13 cellular contexts compared by ENCODE assay signal in the genomic region with DNA sequence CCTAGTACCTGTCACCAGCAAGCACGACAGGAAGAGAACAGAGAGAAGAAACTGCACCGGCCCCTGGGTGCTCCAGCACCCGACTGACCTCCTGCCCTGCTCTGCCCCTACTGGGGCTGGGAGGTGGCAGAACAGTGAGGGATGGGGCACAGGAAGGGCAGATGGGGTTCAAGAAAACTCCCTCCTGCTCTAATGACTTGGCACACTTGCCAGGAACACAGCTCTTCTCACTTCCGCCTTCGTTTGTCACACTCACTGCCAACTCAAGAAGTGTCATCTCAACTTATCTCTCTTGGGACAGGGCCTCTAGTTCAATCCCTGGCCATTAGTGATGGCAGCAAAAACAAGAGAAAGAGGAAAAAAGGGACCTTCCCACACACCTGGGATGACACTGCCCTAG. TPM values are rescaled to one million over a fixed set of nuclear protein-coding genes. Genes with fewer than 3 reads are reported as not detected.
DNase-seq lines count a peak whose midpoint lies in the region; ATAC-seq, FAIRE-seq and TF ChIP-seq lines count a peak whose summit lies in the region.
"Had no signal": no experiment of that assay in that cellular context is flagged by ENCODE, and none has a peak within 500 bp of the region (broad histone marks: within the 10 kb centered on the region; RNA-seq: fewer than 3 reads in every experiment).

No MANE protein-coding gene starts in this region.

- H3K27me3 ChIP-seq in CD4-positive, alpha-beta T cell (ENCODE audit: control insufficient read depth, insufficient read depth, low read length) = no peaks in the 10 kb centered on the region
- H3K27me3 ChIP-seq: gastrocnemius medialis had no signal

- no peak for FAIRE-seq in urothelium cell line (lab: Jason Lieb, UNC)

- no peak for TF ChIP-seq CTCF in CD4-positive, alpha-beta T cell (IDR thresholded peaks at IDR 0.05)

- peaks cover 86% of the 10 kb centered on the region for H3K4me1 Mint-ChIP-seq in CD4-positive, alpha-beta T cell (ENCODE audit: low read depth)
- peaks cover 93% of the 10 kb centered on the region for H3K4me1 Mint-ChIP-seq in activated CD4-positive, alpha-beta memory T cell treated with anti-CD3 and anti-CD28 coated beads for 36 hours (ENCODE audit: low read depth)
- peaks cover 15 to 22% (median 18%) of the 10 kb centered on the region in 3 donors for H3K4me1 Mint-ChIP-seq in naive B cell
- H3K4me1 Mint-ChIP-seq: neural crest cell had no signal

- peak overlapping the region; percentile 80 for H3K27ac Mint-ChIP-seq in CD4-positive, alpha-beta T cell
- peak overlapping the region; percentile 93 for H3K27ac Mint-ChIP-seq in activated CD4-positive, alpha-beta memory T cell treated with anti-CD3 and anti-CD28 coated beads for 36 hours
- H3K27ac Mint-ChIP-seq in naive B cell = peak overlapping the region in 3 of 6 donors; percentile 12 to 84 (median 48)
- H3K27ac Mint-ChIP-seq: activated naive CD8-positive, alpha-beta T cell treated with anti-CD3 and anti-CD28 coated beads, Interleukin-2, amount 10 ng/mL, durations not matched to agents 7 days and 5 days had no signal

- H3K27ac ChIP-seq in CD4-positive, alpha-beta T cell (ENCODE audit: low read depth, low read length) = no peak overlapping the region
- H3K27ac ChIP-seq: gastrocnemius medialis, RWPE1 had no signal

- POLR2A ChIA-PET in CD4-positive, alpha-beta T cell (lab: Charles Lee) = interaction anchor here (0.7 to 8.5 kb wide), 12 partner anchors 12 to 83 kb away, joined by 3 to 60 read pairs (median 4); a partner anchor contains a TSS
- POLR2A ChIA-PET in activated CD4-positive, alpha-beta memory T cell treated with anti-CD3 and anti-CD28 coated beads for 36 hours (lab: Charles Lee) = interaction anchor here (1.0 to 7.9 kb wide), 5 partner anchors 20 to 68 kb away, joined by 3 to 56 read pairs (median 4); a partner anchor contains a TSS

- peaks cover 93% of the 10 kb centered on the region for H3K36me3 Mint-ChIP-seq in CD4-positive, alpha-beta T cell (ENCODE audit: low read depth)
- H3K36me3 Mint-ChIP-seq in activated CD4-positive, alpha-beta memory T cell treated with anti-CD3 and anti-CD28 coated beads for 36 hours = peaks cover 68% of the 10 kb centered on the region
- peaks cover 6 to 23% of the 10 kb centered on the region in 2 donors for H3K36me3 Mint-ChIP-seq in naive B cell

- DNase-seq in CD4-positive, alpha-beta T cell = no peak
- peak; percentile 60 for DNase-seq in activated CD4-positive, alpha-beta memory T cell treated with anti-CD3 and anti-CD28 coated beads for 36 hours
- DNase-seq in naive B cell (no peak), urothelium cell line (ENCODE audit: low spot score) (no peak), T1000 (lab: John Stamatoyannopoulos, UW) (no peak)
- DNase-seq in activated effector memory CD4-positive, alpha-beta T cell treated with anti-CD3 and anti-CD28 coated beads, Interleukin-2, amount 50 U/mL, for 16 hours = no peak
- DNase-seq in activated CD4-positive, CD25-positive, alpha-beta regulatory T cell (lab: John Stamatoyannopoulos, UW) = no peak
- DNase-seq: cortex of kidney had no signal

- no peaks in the 10 kb centered on the region for H3K27me3 Mint-ChIP-seq in CD4-positive, alpha-beta T cell
- H3K27me3 Mint-ChIP-seq in activated CD4-positive, alpha-beta memory T cell treated with anti-CD3 and anti-CD28 coated beads for 36 hours = no peaks in the 10 kb centered on the region
- H3K27me3 Mint-ChIP-seq in naive B cell = no peaks in the 10 kb centered on the region
- H3K27me3 Mint-ChIP-seq: activated naive CD8-positive, alpha-beta T cell treated with anti-CD3 and anti-CD28 coated beads, Interleukin-2, amount 10 ng/mL, durations not matched to agents 7 days and 5 days had no signal

- no peaks in the 10 kb centered on the region for H3K9me3 ChIP-seq in CD4-positive, alpha-beta T cell (ENCODE audit: control insufficient read depth, low read length)
- H3K9me3 ChIP-seq: gastrocnemius medialis had no signal

- no peak for ATAC-seq in CD4-positive, alpha-beta T cell (ENCODE audit: poor library complexity)
- ATAC-seq in GM19025 (IDR thresholded peaks at IDR 0.05; ENCODE audit: low read depth, unreplicated experiment) (peak; percentile 52), naive B cell (ENCODE audit: low read depth in 2 of 2) (peak; percentile 73 to 77)
- ATAC-seq: gastrocnemius medialis had no signal

- intact Hi-C loops in CD4-positive, alpha-beta T cell (cut with DNase I, micrococcal nuclease) = loop anchor here (1.0 to 5.0 kb wide), 4 partner anchors 36 to 219 kb away; a partner anchor contains a TSS
- intact Hi-C loops in activated CD4-positive, alpha-beta memory T cell treated with anti-CD3 and anti-CD28 coated beads for 36 hours (cut with micrococcal nuclease) = loop anchor here (1.0 to 10.0 kb wide), 2 partner anchors 32 to 442 kb away; a partner anchor contains a TSS

- H3K4me3 Mint-ChIP-seq in CD4-positive, alpha-beta T cell = no peak overlapping the region
- peak overlapping the region; percentile 56 for H3K4me3 Mint-ChIP-seq in activated CD4-positive, alpha-beta memory T cell treated with anti-CD3 and anti-CD28 coated beads for 36 hours
- no peak overlapping the region for H3K4me3 Mint-ChIP-seq in naive B cell
- H3K4me3 Mint-ChIP-seq: activated naive CD8-positive, alpha-beta T cell treated with anti-CD3 and anti-CD28 coated beads, Interleukin-2, amount 10 ng/mL, durations not matched to agents 7 days and 5 days; neural crest cell had no signal

- no peaks in the 10 kb centered on the region for H3K9me3 Mint-ChIP-seq in CD4-positive, alpha-beta T cell
- no peaks in the 10 kb centered on the region for H3K9me3 Mint-ChIP-seq in activated CD4-positive, alpha-beta memory T cell treated with anti-CD3 and anti-CD28 coated beads for 36 hours
- no peaks in the 10 kb centered on the region for H3K9me3 Mint-ChIP-seq in naive B cell
- H3K9me3 Mint-ChIP-seq: activated naive CD8-positive, alpha-beta T cell treated with anti-CD3 and anti-CD28 coated beads, Interleukin-2, amount 10 ng/mL, durations not matched to agents 7 days and 5 days; neural crest cell had no signal

- CTCF ChIA-PET in CD4-positive, alpha-beta T cell (lab: Charles Lee) = interaction anchor here (0.8 to 2.5 kb wide), 14 partner anchors 19 to 86 kb away, joined by 3 to 26 read pairs (median 5); a partner anchor contains a TSS
- CTCF ChIA-PET in activated CD4-positive, alpha-beta memory T cell treated with anti-CD3 and anti-CD28 coated beads for 36 hours (lab: Charles Lee) = interaction anchor here (0.7 to 10.4 kb wide), 16 partner anchors 12 to 83 kb away, joined by 3 to 193 read pairs (median 6); a partner anchor contains a TSS

RNA-seq across cellular contexts. Expression of a gene that starts 42.7 kb away (rescaled TPM):
- 10 to 100 TPM; 50.6 to 54.7 TPM for total RNA-seq in CD4-positive, alpha-beta T cell
- 10 to 100 TPM; 65.0 to 66.7 TPM for total RNA-seq in activated CD4-positive, alpha-beta memory T cell treated with anti-CD3 and anti-CD28 coated beads for 36 hours
- polyA plus RNA-seq in naive B cell (ENCODE audit: low read depth in 6 of 6) = 100 to 1,000 TPM; 214 to 346 (median 290) TPM
- total RNA-seq: neural crest cell had no signal
